23 cellular contexts compared by ENCODE assay signal in the genomic region with DNA sequence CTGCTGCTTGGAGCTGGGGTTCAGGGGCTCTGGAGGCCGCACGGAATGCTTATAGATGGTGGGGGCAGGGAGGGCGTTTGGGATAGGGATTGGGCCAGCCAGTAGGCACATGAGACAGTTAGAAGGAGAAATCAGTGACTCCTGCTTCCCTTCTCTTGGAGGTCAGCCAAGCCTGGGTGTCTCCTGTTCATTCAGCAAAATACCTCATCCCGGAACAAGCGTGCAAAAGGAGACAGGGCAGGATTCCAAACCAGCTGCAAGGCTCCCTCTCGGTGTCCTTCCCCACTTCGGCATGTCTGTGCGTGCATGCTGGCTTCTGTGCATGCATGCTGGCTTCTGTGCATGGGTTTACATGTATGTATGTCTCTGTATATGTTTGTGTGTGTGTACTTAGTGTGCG. TPM values are rescaled to one million over a fixed set of nuclear protein-coding genes. Genes with fewer than 3 reads are reported as not detected.
DNase-seq lines count a peak whose midpoint lies in the region; ATAC-seq, FAIRE-seq and TF ChIP-seq lines count a peak whose summit lies in the region.
"Had no signal": no experiment of that assay in that cellular context is flagged by ENCODE, and none has a peak within 500 bp of the region (broad histone marks: within the 10 kb centered on the region; RNA-seq: fewer than 3 reads in every experiment).

No MANE protein-coding gene starts in this region.

- no peak for TF ChIP-seq POLR2A in A549 (IDR thresholded peaks at IDR 0.05; ENCODE audit: low read length)

- H3K9me3 ChIP-seq in A549 (no peaks in the 10 kb centered on the region), GM23248 (ENCODE audit: low read depth) (no peaks in the 10 kb centered on the region), T-helper 17 cell (ENCODE audit: control insufficient read depth, low read length, poor library complexity, severe bottlenecking) (no peaks in the 10 kb centered on the region)
- H3K9me3 ChIP-seq: esophagus muscularis mucosa, suprapubic skin had no signal

- H3F3A ChIP-seq in GM23248 (ENCODE audit: insufficient read depth), result no peaks in the 10 kb centered on the region

- TF ChIP-seq CTCF in A549 (IDR thresholded peaks at IDR 0.05), result no peak
- TF ChIP-seq CTCF in fibroblast of mammary gland (conservative IDR thresholded peaks at IDR 0.05; ENCODE audit: control insufficient read depth, insufficient read depth, low read depth, low read length), result no peak

- no peak overlapping the region for H3K4me3 Mint-ChIP-seq in T-helper 17 cell
- H3K4me3 Mint-ChIP-seq: CD4-positive, alpha-beta T cell; central memory CD8-positive, alpha-beta T cell; GM23338; mesothelial cell of epicardium; neural progenitor cell had no signal

- CTCF ChIA-PET in A549 (lab: Yijun Ruan, JAX), result no interaction called here

- no peaks in the 10 kb centered on the region for H3K9me2 ChIP-seq in GM23248 (ENCODE audit: insufficient read depth)

- H3K27me3 ChIP-seq in GM23248 (replicated peaks; ENCODE audit: insufficient read depth), result no peaks in the 10 kb centered on the region
- H3K27me3 ChIP-seq: neural progenitor cell had no signal

- H3K36me3 Mint-ChIP-seq in T-helper 17 cell (ENCODE audit: low read depth), result peaks cover 6% of the 10 kb centered on the region
- H3K36me3 Mint-ChIP-seq: mesothelial cell of epicardium, neural progenitor cell had no signal

- H3K4me1 ChIP-seq in A549 (no peaks in the 10 kb centered on the region), GM23248 (ENCODE audit: insufficient read depth) (no peaks in the 10 kb centered on the region)
- H3K4me1 ChIP-seq: esophagus muscularis mucosa had no signal

- H3K4me1 Mint-ChIP-seq in T-helper 17 cell, result no peaks in the 10 kb centered on the region
- H3K4me1 Mint-ChIP-seq: central memory CD8-positive, alpha-beta T cell had no signal

- peaks cover 44% of the 10 kb centered on the region for H3K27me3 Mint-ChIP-seq in T-helper 17 cell

- WGBS in A549 (ENCODE audit: missing lambda C conversion rate), result 18% methylated on average over 9 of the region's 9 CpGs
- 18 to 20% methylated on average over 7 to 9 of the region's 9 CpGs for WGBS in GM23248 (ENCODE audit: low coverage in 1 of 2, low lambda C conversion rate in 2 of 2, missing lambda C conversion rate in 2 of 2), 2 experiments

- H2AFZ ChIP-seq in GM23248, result no peak overlapping the region
- H2AFZ ChIP-seq: GM23338, neural progenitor cell had no signal

- in situ Hi-C loops in GM23248 (cut with MboI), result no loop called here

- H4K20me1 ChIP-seq in GM23248 (ENCODE audit: insufficient read depth), result no peaks in the 10 kb centered on the region

- H3K4me3 ChIP-seq in A549 (no peak overlapping the region), GM23248 (no peak overlapping the region), fibroblast of mammary gland (ENCODE audit: control insufficient read depth, low read depth, low read length) (no peak overlapping the region)
- H3K4me3 ChIP-seq: esophagus muscularis mucosa, GM23338, neural progenitor cell, suprapubic skin had no signal

- H3K79me2 ChIP-seq in GM23248 (ENCODE audit: insufficient read depth), result no peaks in the 10 kb centered on the region

- H3K9ac ChIP-seq in GM23248, result no peak overlapping the region
- H3K9ac ChIP-seq: neural progenitor cell had no signal

- H3K4me2 ChIP-seq in A549 (no peak overlapping the region), GM23248 (ENCODE audit: unreplicated experiment) (no peak overlapping the region)
- H3K4me2 ChIP-seq: GM23338, neural progenitor cell had no signal

- TF ChIP-seq EP300 in A549 (IDR thresholded peaks at IDR 0.05), result no peak

- FAIRE-seq in A549 (lab: Jason Lieb, UNC), result peak; percentile 28

- POLR2A ChIA-PET in A549 (lab: Yijun Ruan, JAX), result no interaction called here

- H3K27ac ChIP-seq in A549 (no peak overlapping the region), GM23248 (no peak overlapping the region)
- H3K27ac ChIP-seq: esophagus muscularis mucosa, neural progenitor cell, suprapubic skin had no signal

- ATAC-seq in A549, result no peak
- no peak for ATAC-seq in T-helper 17 cell
- ATAC-seq: GM23338, left colon had no signal

- H3K36me3 ChIP-seq in GM23248 (ENCODE audit: low read depth), result no peaks in the 10 kb centered on the region
- H3K36me3 ChIP-seq: esophagus muscularis mucosa, neural progenitor cell, suprapubic skin had no signal

- DNase-seq in A549 (ENCODE audit: low read depth in 1 of 2, low spot score in 1 of 2), result no peak
- peak; percentile 14 for DNase-seq in GM23248
- DNase-seq in RPMI7951 (ENCODE audit: low read depth), result peak; percentile 45
- peak; percentile 3 for DNase-seq in fibroblast of mammary gland (ENCODE audit: low read depth)
- no peak for DNase-seq in HPDE6-E6E7 (ENCODE audit: extremely low spot score)
- no peak for DNase-seq in NCI-H1092 (lab: John Stamatoyannopoulos, UW)
- no peak for DNase-seq in SKM-1 treated with dmso at 0.1 percent for 144 hours (lab: John Stamatoyannopoulos, UW; ENCODE audit: unreplicated experiment)
- DNase-seq in T-helper 17 cell, result no peak
- DNase-seq: activated CD4-positive, alpha-beta T cell treated with anti-CD3 and anti-CD28 coated beads, Interleukin-2, amount 50 U/mL, for 1 hour; activated CD8-positive, alpha-beta memory T cell treated with anti-CD3 and anti-CD28 coated beads, Interleukin-2, amount 50 U/mL, for 48 hours; activated gamma-delta T cell; CD4-positive, alpha-beta T cell; effector CD4-positive, alpha-beta T cell; Karpas-422; left colon; NCI-H146; NCI-H510A had no signal

- no peak for TF ChIP-seq RAD21 in A549 (conservative IDR thresholded peaks at IDR 0.05 in 1 of 2, IDR thresholded peaks at IDR 0.05 in 1 of 2)

- H3K27ac Mint-ChIP-seq in T-helper 17 cell, result no peak overlapping the region
- H3K27ac Mint-ChIP-seq: CD4-positive, alpha-beta T cell; GM23338; mesothelial cell of epicardium; neural progenitor cell had no signal

TF ChIP-seq in A549, 52 proteins besides CTCF, POLR2A, EP300 and RAD21:
- TF ChIP-seq ZC3H11A (IDR thresholded peaks at IDR 0.05) (no peak), E2F6 (IDR thresholded peaks at IDR 0.05; ENCODE audit: borderline replicate concordance, low read depth) (no peak), MAZ (IDR thresholded peaks at IDR 0.05; ENCODE audit: borderline replicate concordance, low read depth, low read length) (no peak), CBX2 (IDR thresholded peaks at IDR 0.05; ENCODE audit: borderline replicate concordance, low read depth) (no peak), CBX8 (IDR thresholded peaks at IDR 0.05) (no peak), BHLHE40 (IDR thresholded peaks at IDR 0.05; ENCODE audit: low read depth, low read length) (no peak), RARB (CRISPR knock-in tag; IDR thresholded peaks at IDR 0.05) (no peak), RFX5 (IDR thresholded peaks at IDR 0.05) (no peak), CHD2 (IDR thresholded peaks at IDR 0.05; ENCODE audit: low read length, partially characterized antibody) (no peak), SREBF2 (IDR thresholded peaks at IDR 0.05) (no peak), JUNB (IDR thresholded peaks at IDR 0.05) (no peak)
- TF ChIP-seq, protein P1, sequence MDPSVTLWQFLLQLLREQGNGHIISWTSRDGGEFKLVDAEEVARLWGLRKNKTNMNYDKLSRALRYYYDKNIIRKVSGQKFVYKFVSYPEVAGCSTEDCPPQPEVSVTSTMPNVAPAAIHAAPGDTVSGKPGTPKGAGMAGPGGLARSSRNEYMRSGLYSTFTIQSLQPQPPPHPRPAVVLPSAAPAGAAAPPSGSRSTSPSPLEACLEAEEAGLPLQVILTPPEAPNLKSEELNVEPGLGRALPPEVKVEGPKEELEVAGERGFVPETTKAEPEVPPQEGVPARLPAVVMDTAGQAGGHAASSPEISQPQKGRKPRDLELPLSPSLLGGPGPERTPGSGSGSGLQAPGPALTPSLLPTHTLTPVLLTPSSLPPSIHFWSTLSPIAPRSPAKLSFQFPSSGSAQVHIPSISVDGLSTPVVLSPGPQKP (IDR thresholded peaks at IDR 0.05; ENCODE audit: low read depth, low read length), result no peak
- TF ChIP-seq, protein P2, sequence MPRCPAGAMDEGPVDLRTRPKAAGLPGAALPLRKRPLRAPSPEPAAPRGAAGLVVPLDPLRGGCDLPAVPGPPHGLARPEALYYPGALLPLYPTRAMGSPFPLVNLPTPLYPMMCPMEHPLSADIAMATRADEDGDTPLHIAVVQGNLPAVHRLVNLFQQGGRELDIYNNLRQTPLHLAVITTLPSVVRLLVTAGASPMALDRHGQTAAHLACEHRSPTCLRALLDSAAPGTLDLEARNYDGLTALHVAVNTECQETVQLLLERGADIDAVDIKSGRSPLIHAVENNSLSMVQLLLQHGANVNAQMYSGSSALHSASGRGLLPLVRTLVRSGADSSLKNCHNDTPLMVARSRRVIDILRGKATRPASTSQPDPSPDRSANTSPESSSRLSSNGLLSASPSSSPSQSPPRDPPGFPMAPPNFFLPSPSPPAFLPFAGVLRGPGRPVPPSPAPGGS (IDR thresholded peaks at IDR 0.05), result no peak

RNA-seq across cellular contexts. Expression of gene PEPD, which starts 37.3 kb away (rescaled TPM):
- polyA plus RNA-seq in A549 (2011; rRNA removed) (85.5 and 99.5 TPM in 2 replicates), A549 (2017; fragmentation: RNase III; extraction: RNeasy Plus Mini Kit Qiagen cat#74134 plus additional on column Dnase treatment) (85.3 to 100 TPM (median 95.5 TPM) in 3 replicates), GM23248 (2016; fragmentation: Nextera tagmentation; extraction: Ambion mirVana) (86.5 and 92.3 TPM in 2 replicates)
- 169 and 214 TPM in 2 replicates for polyA plus RNA-seq in A549 (2012; cell fraction: cytosol; rRNA removed)
- polyA plus RNA-seq in A549 (2012; cell fraction: nucleus; rRNA removed), result 201 and 265 TPM in 2 replicates
- polyA minus RNA-seq in A549 (2011; rRNA and poly(A)+ RNA removed), result 85.7 and 95.8 TPM in 2 replicates
- total RNA-seq in GM23248 (2014; rRNA removed; shearing (Covaris generic)), result 45.4 and 54.8 TPM in 2 replicates
- 50.9 and 54.7 TPM in 2 replicates for total RNA-seq in RPMI7951 (2014; rRNA removed; shearing (Covaris generic))
- 10 to 100 TPM; 38.5 to 41.4 TPM for total RNA-seq in T-helper 17 cell

Comparison
In these comparisons a context has a peak if more than half of its experiments do, and no peak if none do; other contexts are left out.
1. DNase-seq: peak in GM23248 (single experiment), RPMI7951 (single experiment) and fibroblast of mammary gland (single experiment); none in A549 (0 of 2), HPDE6-E6E7 (single experiment), NCI-H1092 (single experiment), SKM-1 treated with dmso at 0.1 percent for 144 hours (single experiment) and T-helper 17 cell (0 of 3).